In the genomic region with DNA sequence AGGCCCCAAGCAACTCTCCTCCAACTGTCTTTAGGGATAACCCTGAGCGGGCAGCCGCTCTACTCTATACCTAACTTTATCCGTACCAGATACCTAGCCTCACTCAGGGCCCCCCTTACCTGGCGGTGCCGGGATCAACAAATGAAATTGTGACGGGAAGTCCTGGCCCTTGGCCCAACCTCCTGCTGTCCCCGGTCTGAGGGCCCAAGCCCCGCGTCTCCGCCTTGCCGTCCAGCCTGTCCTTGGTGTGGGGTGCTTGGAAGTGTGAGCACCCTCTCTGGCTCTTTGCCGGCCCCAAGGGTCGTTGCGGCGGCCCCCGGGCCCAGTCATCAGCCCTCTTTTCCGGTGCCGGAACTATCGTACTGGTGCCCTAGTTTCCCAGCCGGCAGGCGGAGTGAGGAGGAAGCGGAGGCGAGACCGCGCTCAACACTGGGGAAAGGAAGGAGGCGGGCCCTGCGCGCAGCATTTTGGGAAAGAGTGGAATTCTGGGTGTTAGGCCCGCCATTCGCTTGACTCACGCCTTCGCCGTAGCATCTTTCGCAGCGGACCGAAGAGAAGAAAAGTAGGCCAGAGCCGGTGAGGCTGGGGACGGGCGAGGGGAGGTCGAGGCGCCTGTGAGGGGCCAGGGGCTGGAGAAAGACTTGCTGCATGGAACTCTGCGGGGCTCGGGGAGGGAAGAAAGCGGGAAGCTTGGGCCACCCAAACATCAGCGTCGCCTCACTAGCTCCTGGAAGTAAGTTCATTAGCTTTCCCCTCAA, we compare ENCODE assay signal across 8 cellular contexts. TPM values are rescaled to one million over a fixed set of nuclear protein-coding genes. Genes with fewer than 3 reads are reported as not detected.
DNase-seq lines count a peak whose midpoint lies in the region; ATAC-seq and TF ChIP-seq lines count a peak whose summit lies in the region.

A gene (plus strand): TSS at position 504 of the 758 bp plus-strand sequence. CDS start 1,676 bp downstream, outside the sequence.

- peak within 1 kb of the TSS; percentile 89 for H3K56ac ChIP-seq in IMR-90 (ENCODE audit: extremely low read depth, insufficient read depth, low read length)

- peak; percentile 11; the same call in 1 of the 2 replicates for TF ChIP-seq RAD21 in IMR-90 (IDR thresholded peaks at IDR 0.05; ENCODE audit: low read length)

- H3K4me2 ChIP-seq in IMR-90 (ENCODE audit: low read depth, low read length) (peak within 1 kb of the TSS; percentile 95), PC-3 (ENCODE audit: low read length) (peak within 1 kb of the TSS; percentile 98)

- peaks cover 7% of the 10 kb centered on the region for H3K4me1 ChIP-seq in IMR-90 (ENCODE audit: control insufficient read depth, insufficient read depth, low read length)
- H3K4me1 ChIP-seq in PC-3 (ENCODE audit: insufficient read depth, low read length) = peaks cover 17% of the 10 kb centered on the region
- H3K4me1 ChIP-seq in mucosa of descending colon (ENCODE audit: low read depth) = peaks cover 44% of the 10 kb centered on the region

- peak within 1 kb of the TSS; percentile 97 for H2AFZ ChIP-seq in IMR-90 (replicated peaks; ENCODE audit: low read length, poor library complexity)
- peak within 1 kb of the TSS; percentile 98 for H2AFZ ChIP-seq in PC-3 (ENCODE audit: low read length)

- peaks cover 27 to 72% of the 10 kb centered on the region in 2 experiments for H3K79me1 ChIP-seq in IMR-90 (ENCODE audit: low read depth in 1 of 2, low read length in 2 of 2)

- H4K8ac ChIP-seq in IMR-90 (ENCODE audit: low read depth in 2 of 2, low read length in 2 of 2) = peak within 1 kb of the TSS; percentile 88 to 97

- H4K91ac ChIP-seq in IMR-90 (ENCODE audit: insufficient read depth, low read depth, low read length) = peak within 1 kb of the TSS; percentile 78

- H3K36me3 ChIP-seq in IMR-90 (ENCODE audit: control insufficient read depth, insufficient read depth, low read length) = peaks cover 14% of the 10 kb centered on the region
- H3K36me3 ChIP-seq in PC-3 (ENCODE audit: low read depth, low read length) = peaks cover 25% of the 10 kb centered on the region
- H3K36me3 ChIP-seq in mucosa of descending colon (ENCODE audit: low read depth) = no peaks in the 10 kb centered on the region

- H3K9me1 ChIP-seq in IMR-90 (ENCODE audit: insufficient read depth, low read length) = peaks cover 14% of the 10 kb centered on the region

- H2BK120ac ChIP-seq in IMR-90 (ENCODE audit: low read depth, low read length) = peak within 1 kb of the TSS; percentile 63

- TF ChIP-seq CTCF in IMR-90 (conservative IDR thresholded peaks at IDR 0.05; ENCODE audit: low read depth, low read length) = no peak
- no peak for TF ChIP-seq CTCF in PC-3 (conservative IDR thresholded peaks at IDR 0.05; ENCODE audit: low read depth, low read length)
- no peak for TF ChIP-seq CTCF in mucosa of descending colon (IDR thresholded peaks at IDR 0.05)

- in situ Hi-C loops in IMR-90 (cut with MboI; ENCODE audit: low sequenced_read_pairs) = no loop called here

- 0% methylated on average over 9 of the region's 46 CpGs; no CpG with 5 or more reads in 1 of the 2 experiments for WGBS in IMR-90 (ENCODE audit: extremely low coverage in 2 of 2, insufficient read length in 1 of 2), 2 experiments

- H2BK15ac ChIP-seq in IMR-90 (ENCODE audit: low read depth, low read length) = peak within 1 kb of the TSS; percentile 16; the same call in 1 of the 3 replicates

- TF ChIP-seq POLR2A in IMR-90 (IDR thresholded peaks at IDR 0.05; ENCODE audit: low read depth, low read length) = peak; percentile 73

- no peak within 1 kb of the TSS for H2BK20ac ChIP-seq in IMR-90 (ENCODE audit: low read depth, low read length)

- H3K27ac ChIP-seq in IMR-90 (ENCODE audit: insufficient read depth, low read length) (peak within 1 kb of the TSS; percentile 93), PC-3 (ENCODE audit: low read length) (peak within 1 kb of the TSS; percentile 85), epithelial cell of prostate (peak within 1 kb of the TSS; percentile 88)

- peak within 1 kb of the TSS; percentile 91 for H2BK5ac ChIP-seq in IMR-90 (ENCODE audit: low read depth, low read length, poor library complexity, severe bottlenecking)

- CTCF ChIA-PET in IMR-90 (lab: Yijun Ruan, JAX) = interaction anchor here (0.7 kb wide), 1 partner anchor 19 kb away, joined by 4 read pairs; no protein-coding TSS in a partner anchor
- CTCF ChIA-PET in PC-3 (lab: Charles Lee) = no interaction called here

- no peaks in the 10 kb centered on the region for H3K27me3 ChIP-seq in IMR-90 (ENCODE audit: control insufficient read depth, insufficient read depth, low read length)
- no peaks in the 10 kb centered on the region for H3K27me3 ChIP-seq in PC-3 (ENCODE audit: low read length)

- intact Hi-C loops in IMR-90 (cut with micrococcal nuclease) (no loop called here), PC-3 (cut with micrococcal nuclease) (no loop called here), mucosa of descending colon (cut with DNase I, micrococcal nuclease) (no loop called here)

- dilution Hi-C loops in IMR-90 (cut with HindIII; ENCODE audit: low sequenced_read_pairs, unreplicated experiment) = no loop called here

- peak within 1 kb of the TSS; percentile 100 for H2AK9ac ChIP-seq in IMR-90 (replicated peaks; ENCODE audit: low read depth, low read length, poor library complexity)

- H3K9me3 ChIP-seq in IMR-90 (ENCODE audit: control insufficient read depth, insufficient read depth, low read length) (no peaks in the 10 kb centered on the region), PC-3 (ENCODE audit: low read length) (no peaks in the 10 kb centered on the region), mucosa of descending colon (no peaks in the 10 kb centered on the region)

- ATAC-seq in GM21528 (IDR thresholded peaks at IDR 0.05; ENCODE audit: low FRiP score, unreplicated experiment) (peak; percentile 50), IMR-90 (ENCODE audit: low read depth) (peak; percentile 75), PC-3 (peak; percentile 72), mucosa of descending colon (peak; percentile 78)

- BruUV-seq in IMR-90 (replicated peaks; lab: Mats Ljungman, UMichigan) (no TSS peak), PC-3 (replicated peaks; lab: Mats Ljungman, UMichigan) (no TSS peak)

- peak within 1 kb of the TSS; percentile 64 for H2AK5ac ChIP-seq in IMR-90 (ENCODE audit: low read depth, low read length)

- peak within 1 kb of the TSS; percentile 85 for H4K5ac ChIP-seq in IMR-90 (ENCODE audit: low read depth, low read length)

- H3K9ac ChIP-seq in IMR-90 (ENCODE audit: low read depth, low read length) (peak within 1 kb of the TSS; percentile 93), PC-3 (ENCODE audit: low read length) (peak within 1 kb of the TSS; percentile 99)

- H3K18ac ChIP-seq in IMR-90 (ENCODE audit: low read depth, low read length) = peak within 1 kb of the TSS; percentile 12; the same call in 1 of the 2 replicates

- DNase-seq in DMS114 treated with DMSO at 0.1 percent for 48 hours (lab: John Stamatoyannopoulos, UW; ENCODE audit: unreplicated experiment) (peak; percentile 89), IMR-90 (peak; percentile 92), PC-3 (peak; percentile 85), activated T-cell treated with anti-CD3 and anti-CD28 coated beads for 48 hours (ENCODE audit: low read depth) (peak; percentile 88), epithelial cell of prostate (ENCODE audit: low read depth, low spot score) (peak; percentile 70), mucosa of descending colon (peak; percentile 93 to 95 (median 93))
- peak; percentile 80 to 81 for DNase-seq in stimulated activated CD8-positive, alpha-beta memory T cell treated with anti-CD3 and anti-CD28 coated beads, Interleukin-4, amount 100 ng/mL, for 1 hour (ENCODE audit: low read depth in 2 of 2, low spot score in 1 of 2)

- H4K20me1 ChIP-seq in IMR-90 (ENCODE audit: insufficient read depth, low read length) (peaks cover 39% of the 10 kb centered on the region), PC-3 (ENCODE audit: low read length) (peaks cover 11% of the 10 kb centered on the region; the same call in 1 of the 2 replicates)

- H3K23ac ChIP-seq in IMR-90 (ENCODE audit: low read depth, low read length) = peak within 1 kb of the TSS; percentile 88

- peak within 1 kb of the TSS; percentile 86 for H3K14ac ChIP-seq in IMR-90 (replicated peaks; ENCODE audit: low read depth, low read length)

- peaks cover 77% of the 10 kb centered on the region for H3K79me2 ChIP-seq in PC-3 (ENCODE audit: low read length)

- H3K4ac ChIP-seq in IMR-90 (ENCODE audit: low read depth, low read length) = peak within 1 kb of the TSS; percentile 91

- POLR2A ChIA-PET in IMR-90 (lab: Charles Lee; ENCODE audit: unreplicated experiment) = interaction anchor here (0.6 to 1.0 kb wide), 5 partner anchors 8 to 737 kb away, joined by 3 to 14 read pairs (median 4); no protein-coding TSS in a partner anchor
- POLR2A ChIA-PET in PC-3 (lab: Charles Lee; ENCODE audit: unreplicated experiment) = interaction anchor here (0.6 kb wide), 1 partner anchor 18 kb away, joined by 3 read pairs; no protein-coding TSS in a partner anchor

- H3K4me3 ChIP-seq in IMR-90 (ENCODE audit: insufficient read depth, low read depth, low read length) (peak within 1 kb of the TSS; percentile 85), PC-3 (ENCODE audit: low read length) (peak within 1 kb of the TSS; percentile 88), mucosa of descending colon (peak within 1 kb of the TSS; percentile 71)

- no peaks in the 10 kb centered on the region for H3K9me2 ChIP-seq in PC-3 (replicated peaks; ENCODE audit: low read length)

- H3F3A ChIP-seq in PC-3 (ENCODE audit: low read length, unreplicated experiment) = no peaks in the 10 kb centered on the region

TF ChIP-seq in IMR-90, 13 proteins besides CTCF, POLR2A, EP300 and RAD21:
- TF ChIP-seq MAZ (IDR thresholded peaks at IDR 0.05; ENCODE audit: borderline replicate concordance, low read depth, low read length) (peak; percentile 78; the same call in 1 of the 2 replicates), MXI1 (IDR thresholded peaks at IDR 0.05; ENCODE audit: borderline replicate concordance, low read depth, low read length) (peak; percentile 51; the same call in 1 of the 2 replicates), FOS (IDR thresholded peaks at IDR 0.05; ENCODE audit: low read depth, low read length) (no peak), SMC3 (IDR thresholded peaks at IDR 0.05; ENCODE audit: low read depth, low read length) (peak; percentile 13; the same call in 1 of the 2 replicates)

RNA-seq across cellular contexts. Expression of the gene that starts here (rescaled TPM):
- total RNA-seq in IMR-90 (2012; rRNA removed) (158 and 177 TPM in 2 replicates), PC-3 (2014; rRNA removed) (175 and 270 TPM in 2 replicates), mucosa of descending colon (10 to 100 TPM; 56.6 to 77.6 (median 77.2) TPM)
- 222 and 283 TPM in 2 replicates for polyA plus RNA-seq in IMR-90 (2012; rRNA removed)
- polyA plus RNA-seq in IMR-90 (2012; cell fraction: cytosol; rRNA removed) = 148 and 255 TPM in 2 replicates
- 57.9 and 153 TPM in 2 replicates for polyA plus RNA-seq in IMR-90 (2012; cell fraction: nucleus; rRNA removed; ENCODE audit: low replicate concordance)

Comparison
In these comparisons a context has a peak if more than half of its experiments do, and no peak if none do; other contexts are left out.
1. Peak in every context shown above with its lines: DNase-seq, ATAC-seq, H3K4me3 ChIP-seq and H3K27ac ChIP-seq.